8 cellular contexts compared by ENCODE assay signal in genomic region chr6:33080127-33081089, GRCh38. TPM values are rescaled to one million over a fixed set of nuclear protein-coding genes. Genes with fewer than 3 reads are reported as not detected.
DNase-seq lines count a peak whose midpoint lies in the region; ATAC-seq and TF ChIP-seq lines count a peak whose summit lies in the region.

No MANE protein-coding gene starts in this region.

- no peaks in the 10 kb centered on the region for H3K9me3 Mint-ChIP-seq in activated naive CD8-positive, alpha-beta T cell treated with anti-CD3 and anti-CD28 coated beads, Interleukin-2, amount 10 ng/mL, durations not matched to agents 7 days and 5 days
- H3K9me3 Mint-ChIP-seq in osteocyte (ENCODE audit: unreplicated experiment), result no peaks in the 10 kb centered on the region

- H3K4me1 Mint-ChIP-seq in activated naive CD8-positive, alpha-beta T cell treated with anti-CD3 and anti-CD28 coated beads, Interleukin-2, amount 10 ng/mL, durations not matched to agents 7 days and 5 days, result peaks cover 36% of the 10 kb centered on the region
- peaks cover 15% of the 10 kb centered on the region for H3K4me1 Mint-ChIP-seq in osteocyte (ENCODE audit: unreplicated experiment)

- POLR2A ChIA-PET in activated naive CD8-positive, alpha-beta T cell treated with anti-CD3 and anti-CD28 coated beads, Interleukin-2, amount 10 ng/mL, durations not matched to agents 7 days and 5 days (lab: Charles Lee), result no interaction called here

- no peaks in the 10 kb centered on the region for H3K36me3 Mint-ChIP-seq in activated naive CD8-positive, alpha-beta T cell treated with anti-CD3 and anti-CD28 coated beads, Interleukin-2, amount 10 ng/mL, durations not matched to agents 7 days and 5 days
- H3K36me3 Mint-ChIP-seq in osteocyte (ENCODE audit: unreplicated experiment), result no peaks in the 10 kb centered on the region

- H3K4me3 ChIP-seq in left ventricle myocardium inferior (peak overlapping the region; percentile 69), HAP-1 (no peak overlapping the region)

- peaks cover 12% of the 10 kb centered on the region for H3K36me3 ChIP-seq in left ventricle myocardium inferior
- H3K36me3 ChIP-seq in HAP-1 (replicated peaks), result no peaks in the 10 kb centered on the region

- intact Hi-C loops in left ventricle myocardium inferior (cut with micrococcal nuclease), result loop anchor here (5.0 kb wide), 1 partner anchor 63 kb away; no protein-coding TSS in a partner anchor

- H3K9me3 ChIP-seq in left ventricle myocardium inferior (replicated peaks) (no peaks in the 10 kb centered on the region), HAP-1 (no peaks in the 10 kb centered on the region)

- peak; percentile 19 for TF ChIP-seq POLR2A in GM15510 (IDR thresholded peaks at IDR 0.05; ENCODE audit: borderline replicate concordance, extremely low read depth, insufficient read length)

- H3K27me3 Mint-ChIP-seq in activated naive CD8-positive, alpha-beta T cell treated with anti-CD3 and anti-CD28 coated beads, Interleukin-2, amount 10 ng/mL, durations not matched to agents 7 days and 5 days, result no peaks in the 10 kb centered on the region
- H3K27me3 Mint-ChIP-seq in osteocyte (ENCODE audit: unreplicated experiment), result peaks cover 30% of the 10 kb centered on the region

- no peak for DNase-seq in activated naive CD8-positive, alpha-beta T cell treated with anti-CD3 and anti-CD28 coated beads, Interleukin-2, amount 10 ng/mL, durations not matched to agents 7 days and 5 days
- DNase-seq in left ventricle myocardium inferior, result peak; percentile 73
- DNase-seq in osteocyte (ENCODE audit: extremely low spot score, unreplicated experiment), result no peak
- DNase-seq in mesenteric fat pad (ENCODE audit: low spot score), result no peak
- no peak for DNase-seq in HAP-1 (ENCODE audit: low spot score in 2 of 2)
- no peak for DNase-seq in NCI-H2029 treated with DMSO at 0.1 percent for 48 hours (lab: John Stamatoyannopoulos, UW)

- peak overlapping the region; percentile 90 for H3K27ac ChIP-seq in left ventricle myocardium inferior (replicated peaks)

- H3K27me3 ChIP-seq in left ventricle myocardium inferior (ENCODE audit: low read depth) (no peaks in the 10 kb centered on the region), HAP-1 (ENCODE audit: low read depth) (peaks cover 29% of the 10 kb centered on the region)

- no peak for TF ChIP-seq CTCF in left ventricle myocardium inferior (IDR thresholded peaks at IDR 0.05; ENCODE audit: borderline replicate concordance)
- TF ChIP-seq CTCF in osteocyte (IDR thresholded peaks at IDR 0.05), result no peak

- no peak for ATAC-seq in activated naive CD8-positive, alpha-beta T cell treated with anti-CD3 and anti-CD28 coated beads, Interleukin-2, amount 10 ng/mL, durations not matched to agents 7 days and 5 days (ENCODE audit: low read depth)
- no peak for ATAC-seq in GM18520 (IDR thresholded peaks at IDR 0.05; ENCODE audit: unreplicated experiment)

- peak overlapping the region; percentile 32 for H3K4me3 Mint-ChIP-seq in activated naive CD8-positive, alpha-beta T cell treated with anti-CD3 and anti-CD28 coated beads, Interleukin-2, amount 10 ng/mL, durations not matched to agents 7 days and 5 days
- H3K4me3 Mint-ChIP-seq in osteocyte (ENCODE audit: unreplicated experiment), result peak overlapping the region; percentile 82

- H3K4me1 ChIP-seq in left ventricle myocardium inferior, result peaks cover 46% of the 10 kb centered on the region
- no peaks in the 10 kb centered on the region for H3K4me1 ChIP-seq in HAP-1

- H3K27ac Mint-ChIP-seq in activated naive CD8-positive, alpha-beta T cell treated with anti-CD3 and anti-CD28 coated beads, Interleukin-2, amount 10 ng/mL, durations not matched to agents 7 days and 5 days, result no peak overlapping the region
- H3K27ac Mint-ChIP-seq in osteocyte (ENCODE audit: unreplicated experiment), result peak overlapping the region; percentile 74

- in situ Hi-C loops in HAP-1 (cut with MboI; ENCODE audit: low sequenced_read_pairs), result loop anchor here (10.0 kb wide), 1 partner anchor 66 kb away; no protein-coding TSS in a partner anchor

RNA-seq across cellular contexts. Expression of gene HLA-DPB1, which starts 4.6 kb away (rescaled TPM):
- total RNA-seq in activated naive CD8-positive, alpha-beta T cell treated with anti-CD3 and anti-CD28 coated beads, Interleukin-2, amount 10 ng/mL, durations not matched to agents 7 days and 5 days, result 10 to 100 TPM; 43.4 to 44.7 TPM
- total RNA-seq in left ventricle myocardium inferior (34.1 TPM), osteocyte (4.7 and 5.5 TPM in 2 replicates), mesenteric fat pad (52.5 TPM)

RNA-seq across cellular contexts. Expression of gene HLA-DPA1, which starts 7.0 kb away (rescaled TPM):
- 10 to 100 TPM; 35.7 to 39.8 TPM for total RNA-seq in activated naive CD8-positive, alpha-beta T cell treated with anti-CD3 and anti-CD28 coated beads, Interleukin-2, amount 10 ng/mL, durations not matched to agents 7 days and 5 days
- 28.8 TPM for total RNA-seq in left ventricle myocardium inferior
- 1.8 and 2.0 TPM in 2 replicates for total RNA-seq in osteocyte
- total RNA-seq in mesenteric fat pad, result 82.5 TPM
